In genomic region chr17:5715478-5715877, GRCh38 we compare ENCODE assay signal across 26 cellular contexts.
DNase-seq lines count a peak whose midpoint lies in the region; ATAC-seq and TF ChIP-seq lines count a peak whose summit lies in the region.
"Had no signal": no experiment of that assay in that cellular context is flagged by ENCODE, and none has a peak within 500 bp of the region (broad histone marks: within the 10 kb centered on the region; RNA-seq: fewer than 3 reads in every experiment).

No MANE protein-coding gene starts in this region.

- no peak overlapping the region for H3K4me3 ChIP-seq in IMR-90 (ENCODE audit: insufficient read depth, low read depth, low read length)
- no peak overlapping the region for H3K4me3 ChIP-seq in aorta (ENCODE audit: low read length in 2 of 2)
- H3K4me3 ChIP-seq: heart left ventricle, spleen, testis had no signal

- peaks cover 31% of the 10 kb centered on the region for H3K27me3 Mint-ChIP-seq in activated naive CD4-positive, alpha-beta T cell treated with anti-CD3 and anti-CD28 coated beads for 36 hours (ENCODE audit: low read depth)

- H3K4ac ChIP-seq in IMR-90 (ENCODE audit: low read depth, low read length), result no peak overlapping the region

- H2AK5ac ChIP-seq in IMR-90 (ENCODE audit: low read depth, low read length), result no peak overlapping the region

- BruUV-seq in IMR-90 (replicated peaks; lab: Mats Ljungman, UMichigan), result no TSS peak

- no peak overlapping the region for H2BK5ac ChIP-seq in IMR-90 (ENCODE audit: low read depth, low read length, poor library complexity, severe bottlenecking)

- no peak overlapping the region for H2BK120ac ChIP-seq in IMR-90 (ENCODE audit: low read depth, low read length)

- H3K4me1 ChIP-seq in IMR-90 (ENCODE audit: control insufficient read depth, insufficient read depth, low read length) (no peaks in the 10 kb centered on the region), aorta (ENCODE audit: control insufficient read depth in 1 of 2, insufficient read depth in 2 of 2, low read length in 2 of 2) (no peaks in the 10 kb centered on the region)
- H3K4me1 ChIP-seq: spleen, testis had no signal

- dilution Hi-C loops in IMR-90 (cut with HindIII; ENCODE audit: low sequenced_read_pairs, unreplicated experiment), result no loop called here

- H3K4me2 ChIP-seq in IMR-90 (ENCODE audit: low read depth, low read length), result no peak overlapping the region

- ATAC-seq in IMR-90 (ENCODE audit: low read depth) (no peak), aorta (ENCODE audit: low FRiP score) (peak; percentile 59), GM21576 (IDR thresholded peaks at IDR 0.05; ENCODE audit: unreplicated experiment) (no peak), HG03045 (IDR thresholded peaks at IDR 0.05; ENCODE audit: unreplicated experiment) (no peak)
- ATAC-seq: left colon; natural killer cell treated with Interleukin-12 subunit alpha and Interleukin-12 subunit beta and Interleukin-15 and Interleukin-18, amount 100 ng/mL, for 72 hours; stimulated activated naive B cell treated with anti-CD40 and anti-IgM and Interleukin-4, amounts not matched to agents 10 μg/mL and 1 μg/mL and 100 μg/mL, for 72 hours had no signal

- WGBS in IMR-90 (ENCODE audit: extremely low coverage in 2 of 2, insufficient read length in 1 of 2), 2 experiments, result no CpG with 5 or more reads among the region's 8 CpGs
- 80 to 86% methylated on average over 8 of the region's 8 CpGs for WGBS in aorta, 2 donors

- no peak overlapping the region for H3K56ac ChIP-seq in IMR-90 (ENCODE audit: extremely low read depth, insufficient read depth, low read length)

- no peak overlapping the region for H3K9ac ChIP-seq in IMR-90 (ENCODE audit: low read depth, low read length)

- no peak overlapping the region for H2AFZ ChIP-seq in IMR-90 (replicated peaks; ENCODE audit: low read length, poor library complexity)

- H4K5ac ChIP-seq in IMR-90 (ENCODE audit: low read depth, low read length), result no peak overlapping the region

- TF ChIP-seq CTCF in IMR-90 (conservative IDR thresholded peaks at IDR 0.05; ENCODE audit: low read depth, low read length), result no peak

- CTCF ChIA-PET in IMR-90 (lab: Yijun Ruan, JAX), result no interaction called here
- CTCF ChIA-PET in activated naive CD4-positive, alpha-beta T cell treated with anti-CD3 and anti-CD28 coated beads for 36 hours (lab: Charles Lee), result no interaction called here

- no peak overlapping the region for H4K8ac ChIP-seq in IMR-90 (ENCODE audit: low read depth in 2 of 2, low read length in 2 of 2)

- H3K27me3 ChIP-seq in IMR-90 (ENCODE audit: control insufficient read depth, insufficient read depth, low read length), result peaks cover 8% of the 10 kb centered on the region
- no peaks in the 10 kb centered on the region for H3K27me3 ChIP-seq in aorta (ENCODE audit: control insufficient read depth in 1 of 2, insufficient read depth in 2 of 2, low read length in 1 of 2)
- H3K27me3 ChIP-seq: testis had no signal

- H4K91ac ChIP-seq in IMR-90 (ENCODE audit: insufficient read depth, low read depth, low read length), result no peak overlapping the region

- H3K36me3 Mint-ChIP-seq in activated naive CD4-positive, alpha-beta T cell treated with anti-CD3 and anti-CD28 coated beads for 36 hours (ENCODE audit: low read depth), result no peaks in the 10 kb centered on the region
- H3K36me3 Mint-ChIP-seq: brain; CD4-positive, alpha-beta memory T cell; natural killer cell treated with Interleukin-12 subunit alpha and Interleukin-12 subunit beta and Interleukin-15 and Interleukin-18, amount 100 ng/mL, for 72 hours; stimulated activated naive B cell treated with anti-CD40 and anti-IgM and Interleukin-4, amounts not matched to agents 10 μg/mL and 1 μg/mL and 100 μg/mL, for 72 hours had no signal

- in situ Hi-C loops in IMR-90 (cut with MboI; ENCODE audit: low sequenced_read_pairs), result no loop called here

- H2BK20ac ChIP-seq in IMR-90 (ENCODE audit: low read depth, low read length), result no peak overlapping the region

- H3K27ac ChIP-seq in IMR-90 (ENCODE audit: insufficient read depth, low read length) (no peak overlapping the region), aorta (ENCODE audit: low read depth in 1 of 2, low read length in 2 of 2) (no peak overlapping the region)
- H3K27ac ChIP-seq: epithelial cell of prostate, heart left ventricle, spleen, testis had no signal

- POLR2A ChIA-PET in IMR-90 (lab: Charles Lee; ENCODE audit: unreplicated experiment), result no interaction called here

- H3K4me1 Mint-ChIP-seq in activated naive CD4-positive, alpha-beta T cell treated with anti-CD3 and anti-CD28 coated beads for 36 hours (ENCODE audit: low read depth), result no peaks in the 10 kb centered on the region
- H3K4me1 Mint-ChIP-seq: CD4-positive, alpha-beta memory T cell; stimulated activated naive B cell treated with anti-CD40 and anti-IgM and Interleukin-4, amounts not matched to agents 10 μg/mL and 1 μg/mL and 100 μg/mL, for 72 hours had no signal

- no peaks in the 10 kb centered on the region for H3K79me1 ChIP-seq in IMR-90 (ENCODE audit: low read depth in 1 of 2, low read length in 2 of 2)

- H3K14ac ChIP-seq in IMR-90 (replicated peaks; ENCODE audit: low read depth, low read length), result no peak overlapping the region

- no peak overlapping the region for H3K27ac Mint-ChIP-seq in activated naive CD4-positive, alpha-beta T cell treated with anti-CD3 and anti-CD28 coated beads for 36 hours
- H3K27ac Mint-ChIP-seq: brain; CD4-positive, alpha-beta memory T cell; natural killer cell treated with Interleukin-12 subunit alpha and Interleukin-12 subunit beta and Interleukin-15 and Interleukin-18, amount 100 ng/mL, for 72 hours; stimulated activated naive B cell treated with anti-CD40 and anti-IgM and Interleukin-4, amounts not matched to agents 10 μg/mL and 1 μg/mL and 100 μg/mL, for 72 hours had no signal

- intact Hi-C loops in IMR-90 (cut with micrococcal nuclease), result no loop called here
- intact Hi-C loops in aorta (cut with DNase I), result no loop called here
- intact Hi-C loops in activated naive CD4-positive, alpha-beta T cell treated with anti-CD3 and anti-CD28 coated beads for 36 hours (cut with micrococcal nuclease), result no loop called here

- H3K9me3 ChIP-seq in IMR-90 (ENCODE audit: control insufficient read depth, insufficient read depth, low read length), result no peaks in the 10 kb centered on the region
- H3K9me3 ChIP-seq in aorta (ENCODE audit: control insufficient read depth, low read length), result peaks cover 2% of the 10 kb centered on the region
- H3K9me3 ChIP-seq: heart left ventricle, testis had no signal

- no peak for DNase-seq in IMR-90
- DNase-seq in NOMO-1 treated with dmso at 0.1 percent for 144 hours (lab: John Stamatoyannopoulos, UW; ENCODE audit: unreplicated experiment), result peak; percentile 72
- DNase-seq in kidney tubule cell (ENCODE audit: low spot score), result peak; percentile 16
- DNase-seq in aorta, result no peak
- no peak for DNase-seq in activated naive CD4-positive, alpha-beta T cell treated with anti-CD3 and anti-CD28 coated beads for 36 hours
- DNase-seq: activated CD8-positive, alpha-beta memory T cell treated with anti-CD3 and anti-CD28 coated beads for 24 hours; activated gamma-delta T cell treated with Interleukin-2 at 50 U/mL for 16 hours; activated T-cell treated with anti-CD3 and anti-CD28 coated beads, Interleukin-2, amount 50 U/mL, for 1 hour; CD4-positive, alpha-beta memory T cell; heart left ventricle; Karpas-422; left colon; midbrain; NCI-H2081 treated with DMSO at 0.1 percent for 48 hours; NCI-H345; SHP77 treated with DMSO at 0.1 percent for 48 hours; spleen; stimulated activated CD4-positive, alpha-beta T cell treated with anti-CD3 and anti-CD28 coated beads, Interleukin-4, amount 100 ng/mL, for 1 hour; stimulated activated naive B cell treated with anti-CD40 and anti-IgM and Interleukin-4, amounts not matched to agents 10 μg/mL and 1 μg/mL and 100 μg/mL, for 72 hours; T-helper 1 cell; testis had no signal

- H3K23ac ChIP-seq in IMR-90 (ENCODE audit: low read depth, low read length), result no peak overlapping the region

- no peaks in the 10 kb centered on the region for H3K9me1 ChIP-seq in IMR-90 (ENCODE audit: insufficient read depth, low read length)

- H3K36me3 ChIP-seq in IMR-90 (ENCODE audit: control insufficient read depth, insufficient read depth, low read length) (no peaks in the 10 kb centered on the region), aorta (ENCODE audit: control insufficient read depth in 1 of 2, insufficient read depth in 2 of 2, low read length in 1 of 2) (no peaks in the 10 kb centered on the region)
- H3K36me3 ChIP-seq: heart left ventricle, spleen had no signal

- no peak for TF ChIP-seq POLR2A in IMR-90 (IDR thresholded peaks at IDR 0.05; ENCODE audit: low read depth, low read length)

- TF ChIP-seq RAD21 in IMR-90 (IDR thresholded peaks at IDR 0.05; ENCODE audit: low read length), result no peak

- no peak overlapping the region for H3K18ac ChIP-seq in IMR-90 (ENCODE audit: low read depth, low read length)

- H2AK9ac ChIP-seq in IMR-90 (replicated peaks; ENCODE audit: low read depth, low read length, poor library complexity), result no peak overlapping the region

- H3K9me3 Mint-ChIP-seq in activated naive CD4-positive, alpha-beta T cell treated with anti-CD3 and anti-CD28 coated beads for 36 hours, result no peaks in the 10 kb centered on the region
- H3K9me3 Mint-ChIP-seq: natural killer cell treated with Interleukin-12 subunit alpha and Interleukin-12 subunit beta and Interleukin-15 and Interleukin-18, amount 100 ng/mL, for 72 hours had no signal

- H3K4me3 Mint-ChIP-seq in activated naive CD4-positive, alpha-beta T cell treated with anti-CD3 and anti-CD28 coated beads for 36 hours, result no peak overlapping the region
- H3K4me3 Mint-ChIP-seq: brain; CD4-positive, alpha-beta memory T cell; natural killer cell treated with Interleukin-12 subunit alpha and Interleukin-12 subunit beta and Interleukin-15 and Interleukin-18, amount 100 ng/mL, for 72 hours; stimulated activated naive B cell treated with anti-CD40 and anti-IgM and Interleukin-4, amounts not matched to agents 10 μg/mL and 1 μg/mL and 100 μg/mL, for 72 hours had no signal

- no peaks in the 10 kb centered on the region for H4K20me1 ChIP-seq in IMR-90 (ENCODE audit: insufficient read depth, low read length)

- no peak overlapping the region for H2BK15ac ChIP-seq in IMR-90 (ENCODE audit: low read depth, low read length)

TF ChIP-seq in IMR-90, 13 proteins besides CTCF, POLR2A, EP300 and RAD21 (continues in another document):
- TF ChIP-seq CEBPB (IDR thresholded peaks at IDR 0.05; ENCODE audit: low read depth, low read length), result peak; percentile 42; the same call in 1 of the 2 replicates
- TF ChIP-seq MXI1 (IDR thresholded peaks at IDR 0.05; ENCODE audit: borderline replicate concordance, low read depth, low read length), result no peak
- no peak for TF ChIP-seq RCOR1 (IDR thresholded peaks at IDR 0.05; ENCODE audit: insufficient replicate concordance, low read length)
- TF ChIP-seq MAFK (IDR thresholded peaks at IDR 0.05; ENCODE audit: low read depth, low read length), result no peak
- TF ChIP-seq USF2 (IDR thresholded peaks at IDR 0.05; ENCODE audit: low read depth, low read length), result no peak

Comparison
In these comparisons a context has a peak if more than half of its experiments do, and no peak if none do; other contexts are left out.
1. DNase-seq: peak in NOMO-1 treated with dmso at 0.1 percent for 144 hours (single experiment) and kidney tubule cell (single experiment); none in IMR-90 (single experiment), aorta (0 of 2) and activated naive CD4-positive, alpha-beta T cell treated with anti-CD3 and anti-CD28 coated beads for 36 hours (single experiment).